27 cellular contexts compared by ENCODE assay signal in genomic region chr22:41571786-41572185, GRCh38. TPM values are rescaled to one million over a fixed set of nuclear protein-coding genes. Genes with fewer than 3 reads are reported as not detected.
"Had no signal": no experiment of that assay in that cellular context is flagged by ENCODE, and none has a peak within 500 bp of the region (broad histone marks: within the 10 kb centered on the region; RNA-seq: fewer than 3 reads in every experiment).

No MANE protein-coding gene starts in this region.

- DNase-seq: colonic mucosa; cortex of kidney; dermis blood vessel endothelial cell; dorsolateral prefrontal cortex; effector CD4-positive, alpha-beta T cell; effector CD8-positive, alpha-beta T cell; effector memory CD4-positive, alpha-beta T cell; effector memory CD8-positive, alpha-beta T cell; endodermal cell; erythroblast; esophagus squamous epithelium; foreskin fibroblast; foreskin keratinocyte; foreskin melanocyte; gastrocnemius medialis; glutamatergic neuron; head of caudate nucleus; heart left ventricle; heart right ventricle had no signal

- H3K27ac ChIP-seq: colonic mucosa, coronary artery, dorsolateral prefrontal cortex, epithelial cell of prostate, esophagus muscularis mucosa, esophagus squamous epithelium, foreskin keratinocyte, gastrocnemius medialis, gastroesophageal sphincter, heart left ventricle, heart right ventricle had no signal

- H3K36me3 ChIP-seq: colonic mucosa, gastrocnemius medialis had no signal

- H3K4me1 Mint-ChIP-seq: endodermal cell had no signal

- H3K9me3 Mint-ChIP-seq: dendritic cell treated with granulocyte-macrophage colony-stimulating factor and Interleukin-4, amounts not matched to agents 40 ng/mL and 50 ng/mL, for 4 days; effector memory CD8-positive, alpha-beta T cell; endodermal cell had no signal

- H3K27me3 ChIP-seq: colonic mucosa, dorsolateral prefrontal cortex, esophagus muscularis mucosa, esophagus squamous epithelium, foreskin keratinocyte, gastrocnemius medialis, gastroesophageal sphincter, heart left ventricle, heart right ventricle had no signal

- H3K4me3 ChIP-seq: colonic mucosa, coronary artery, dorsolateral prefrontal cortex, esophagus muscularis mucosa, esophagus squamous epithelium, gastrocnemius medialis, gastroesophageal sphincter, heart left ventricle, heart right ventricle had no signal

- H3K4me3 Mint-ChIP-seq: dendritic cell treated with granulocyte-macrophage colony-stimulating factor and Interleukin-4, amounts not matched to agents 40 ng/mL and 50 ng/mL, for 4 days; effector memory CD8-positive, alpha-beta T cell; endodermal cell had no signal

- H3K4me1 ChIP-seq: colonic mucosa, foreskin keratinocyte, gastrocnemius medialis had no signal

- ATAC-seq: effector memory CD8-positive, alpha-beta T cell; esophagus mucosa; foreskin keratinocyte; gastrocnemius medialis; gastroesophageal sphincter; heart left ventricle; heart right ventricle had no signal

- H3K27me3 Mint-ChIP-seq: effector memory CD8-positive, alpha-beta T cell had no signal

- H3K27ac Mint-ChIP-seq: dendritic cell treated with granulocyte-macrophage colony-stimulating factor and Interleukin-4, amounts not matched to agents 40 ng/mL and 50 ng/mL, for 4 days; endodermal cell had no signal

- H3K9me3 ChIP-seq: colonic mucosa, esophagus muscularis mucosa, esophagus squamous epithelium, gastrocnemius medialis, gastroesophageal sphincter, heart left ventricle, heart right ventricle had no signal

RNA-seq across cellular contexts. Expression of gene CSDC2, which starts 11.0 kb away (rescaled TPM):
- total RNA-seq: dermis blood vessel endothelial cell, dermis microvascular lymphatic vessel endothelial cell, endothelial cell of umbilical vein, foreskin keratinocyte had no signal
- polyA plus RNA-seq: endothelial cell of umbilical vein, foreskin keratinocyte had no signal
